In the genomic region with DNA sequence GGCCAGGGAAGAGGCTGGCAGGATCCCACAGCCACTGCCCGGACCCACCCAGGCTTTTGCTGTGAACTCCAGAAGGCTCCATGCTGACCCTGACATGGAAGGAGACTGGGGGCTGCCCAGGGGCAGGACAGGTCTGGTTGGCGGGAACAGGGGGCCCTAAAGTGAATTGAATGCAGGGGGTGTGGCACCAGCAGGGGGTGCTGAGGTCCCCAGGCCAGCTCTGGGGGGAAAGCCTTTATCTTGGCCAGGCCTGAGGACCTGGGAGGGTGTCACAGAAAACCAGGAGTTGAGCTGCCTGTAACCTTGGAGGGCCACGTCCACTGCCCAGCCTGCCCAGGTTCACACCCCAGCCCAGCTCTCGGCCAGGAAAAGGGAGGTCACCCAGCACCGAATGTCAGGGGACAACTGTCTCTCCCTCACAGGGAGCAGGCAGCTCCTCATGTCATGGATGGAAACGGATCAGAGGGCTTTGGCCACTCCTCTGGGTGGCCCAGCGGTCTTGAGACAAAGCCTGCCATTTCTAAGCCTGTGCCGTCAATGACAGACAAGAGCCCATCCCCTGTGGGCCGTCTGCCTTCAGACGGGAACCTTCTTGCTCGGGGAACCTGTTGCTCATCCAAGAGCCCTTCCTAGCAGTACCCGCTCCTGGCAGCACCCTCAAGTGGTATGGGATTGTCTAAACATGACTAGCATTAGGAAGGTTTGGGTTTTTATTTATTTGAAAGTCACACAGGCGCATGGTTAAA, we compare ENCODE assay signal across 22 cellular contexts. TPM values are rescaled to one million over a fixed set of nuclear protein-coding genes. Genes with fewer than 3 reads are reported as not detected.
DNase-seq lines count a peak whose midpoint lies in the region; ATAC-seq, FAIRE-seq and TF ChIP-seq lines count a peak whose summit lies in the region.
"Had no signal": no experiment of that assay in that cellular context is flagged by ENCODE, and none has a peak within 500 bp of the region (broad histone marks: within the 10 kb centered on the region; RNA-seq: fewer than 3 reads in every experiment).

No MANE protein-coding gene starts in this region.

- no peak overlapping the region for H2AFZ ChIP-seq in osteoblast (ENCODE audit: low read length)

- H3K4me1 Mint-ChIP-seq in HFFc6 (ENCODE audit: low read depth) = peaks cover 19% of the 10 kb centered on the region

- H3K4me3 ChIP-seq in RWPE2 (ENCODE audit: severe bottlenecking) (no peak overlapping the region), osteoblast (ENCODE audit: insufficient read depth, low read length) (no peak overlapping the region), tibial nerve (no peak overlapping the region), adrenal gland (no peak overlapping the region)

- TF ChIP-seq POLR2A in tibial nerve (IDR thresholded peaks at IDR 0.05) (no peak), adrenal gland (IDR thresholded peaks at IDR 0.05) (no peak)

- no peak for TF ChIP-seq EP300 in tibial nerve (IDR thresholded peaks at IDR 0.05)

- H3K9me3 Mint-ChIP-seq in activated naive CD4-positive, alpha-beta T cell treated with anti-CD3 and anti-CD28 coated beads, Interleukin-2, amount 50 U/mL, for 72 hours = no peaks in the 10 kb centered on the region
- H3K9me3 Mint-ChIP-seq in HFFc6 = no peaks in the 10 kb centered on the region
- H3K9me3 Mint-ChIP-seq: CD8-positive, alpha-beta memory T cell had no signal

- H3K27ac Mint-ChIP-seq in activated naive CD4-positive, alpha-beta T cell treated with anti-CD3 and anti-CD28 coated beads, Interleukin-2, amount 50 U/mL, for 72 hours = peak overlapping the region; percentile 20 to 29
- no peak overlapping the region for H3K27ac Mint-ChIP-seq in HFFc6

- intact Hi-C loops in adrenal gland (cut with DNase I) = no loop called here

- DNase-seq in activated naive CD4-positive, alpha-beta T cell treated with anti-CD3 and anti-CD28 coated beads, Interleukin-2, amount 50 U/mL, for 72 hours (ENCODE audit: low spot score in 2 of 2) = no peak
- DNase-seq in activated naive CD4-positive, alpha-beta T cell (lab: John Stamatoyannopoulos, UW) = no peak
- no peak for DNase-seq in HFFc6
- DNase-seq in RWPE2 (ENCODE audit: low spot score) = peak; percentile 80
- DNase-seq in osteoblast (ENCODE audit: insufficient read length, low spot score, missing footprints) = peak; percentile 57
- DNase-seq in D721Med (ENCODE audit: insufficient read length, low spot score) = no peak
- no peak for DNase-seq in tibial nerve (ENCODE audit: low spot score in 2 of 2)
- DNase-seq in adrenal gland = no peak
- DNase-seq: 8988T; CD8-positive, alpha-beta memory T cell; Kasumi-1; NCI-H1417; NCI-H1930; NCI-H2171; NCI-H446; NK-92 treated with Interleukin-12 subunit alpha and Interleukin-12 subunit beta, amount 100 ng/mL, for 24 hours; SHP77; SK-N-SH had no signal

- H3K9me3 ChIP-seq in RWPE2 (ENCODE audit: severe bottlenecking) = no peaks in the 10 kb centered on the region
- H3K9me3 ChIP-seq in osteoblast (ENCODE audit: low read depth, low read length) = no peaks in the 10 kb centered on the region
- H3K9me3 ChIP-seq in tibial nerve = no peaks in the 10 kb centered on the region
- no peaks in the 10 kb centered on the region for H3K9me3 ChIP-seq in adrenal gland (replicated peaks in 1 of 3)
- H3K9me3 ChIP-seq: SK-N-SH had no signal

- peaks cover 4% of the 10 kb centered on the region for H3K27me3 ChIP-seq in RWPE2 (ENCODE audit: insufficient read depth, poor library complexity, severe bottlenecking)
- H3K27me3 ChIP-seq in osteoblast (ENCODE audit: insufficient read depth, low read length) = peaks cover 8% of the 10 kb centered on the region
- H3K27me3 ChIP-seq in tibial nerve = peaks cover 0 to 4% of the 10 kb centered on the region in 2 donors
- no peaks in the 10 kb centered on the region for H3K27me3 ChIP-seq in adrenal gland

- peak; percentile 42; the same call in 1 of the 2 replicates for TF ChIP-seq CTCF in HFFc6 (IDR thresholded peaks at IDR 0.05)
- peak; percentile 9 for TF ChIP-seq CTCF in RWPE2 (IDR thresholded peaks at IDR 0.05; ENCODE audit: poor library complexity, severe bottlenecking)
- TF ChIP-seq CTCF in osteoblast (IDR thresholded peaks at IDR 0.05; ENCODE audit: extremely low read depth, low read depth, low read length) = no peak
- no peak for TF ChIP-seq CTCF in D721Med (IDR thresholded peaks at IDR 0.05; ENCODE audit: insufficient read depth, missing control alignments)
- TF ChIP-seq CTCF in tibial nerve (IDR thresholded peaks at IDR 0.05) = no peak
- no peak for TF ChIP-seq CTCF in adrenal gland (IDR thresholded peaks at IDR 0.05)

- peaks cover 17% of the 10 kb centered on the region for H3K27me3 Mint-ChIP-seq in HFFc6 (ENCODE audit: insufficient read depth)
- H3K27me3 Mint-ChIP-seq: IgD-negative memory B cell had no signal

- no peak overlapping the region for H3K4me2 ChIP-seq in osteoblast (ENCODE audit: insufficient read depth, low read length)
- H3K4me2 ChIP-seq: SK-N-SH had no signal

- no peak for ATAC-seq in activated naive CD4-positive, alpha-beta T cell treated with anti-CD3 and anti-CD28 coated beads, Interleukin-2, amount 50 U/mL, for 72 hours
- ATAC-seq in RWPE2 (ENCODE audit: low read depth) = no peak

- H3K27ac ChIP-seq in RWPE2 (ENCODE audit: poor library complexity, severe bottlenecking) (no peak overlapping the region), osteoblast (ENCODE audit: low read depth, low read length) (no peak overlapping the region), tibial nerve (no peak overlapping the region), adrenal gland (no peak overlapping the region)

- peaks cover 19% of the 10 kb centered on the region for H3K79me2 ChIP-seq in osteoblast (ENCODE audit: insufficient read depth, low read length)

- H4K20me1 ChIP-seq in osteoblast (ENCODE audit: insufficient read depth, low read length) = peaks cover 15% of the 10 kb centered on the region

- H3K4me1 ChIP-seq in RWPE2 (ENCODE audit: insufficient read depth, poor library complexity, severe bottlenecking) (peaks cover 14% of the 10 kb centered on the region), osteoblast (ENCODE audit: insufficient read depth, low read length) (peaks cover 14% of the 10 kb centered on the region), tibial nerve (peaks cover 0 to 20% (median 13%) of the 10 kb centered on the region in 4 donors), adrenal gland (replicated peaks in 1 of 2) (peaks cover 6 to 12% of the 10 kb centered on the region in 2 donors)

- H3K36me3 ChIP-seq in RWPE2 (ENCODE audit: low read depth) (peaks cover 14% of the 10 kb centered on the region), osteoblast (ENCODE audit: insufficient read depth, low read length) (peaks cover 11% of the 10 kb centered on the region), tibial nerve (peaks cover 0 to 5% (median 0%) of the 10 kb centered on the region in 3 donors), adrenal gland (replicated peaks in 1 of 2) (peaks cover 0 to 5% of the 10 kb centered on the region in 2 donors)

- H3K4me3 Mint-ChIP-seq in HFFc6 = no peak overlapping the region

- peaks cover 16 to 17% of the 10 kb centered on the region in 2 donors for H3K36me3 Mint-ChIP-seq in activated naive CD4-positive, alpha-beta T cell treated with anti-CD3 and anti-CD28 coated beads, Interleukin-2, amount 50 U/mL, for 72 hours
- peaks cover 15% of the 10 kb centered on the region for H3K36me3 Mint-ChIP-seq in HFFc6 (ENCODE audit: low read depth)

- FAIRE-seq in D721Med (lab: Jason Lieb, UNC) = no peak
- FAIRE-seq: GM19239, H1 had no signal

- WGBS in tibial nerve, 2 donors = 81 to 85% methylated on average over 11 to 12 of the region's 13 CpGs
- 58 to 80% (median 64%) methylated on average over 9 to 13 of the region's 13 CpGs for WGBS in adrenal gland, 4 donors

RNA-seq across cellular contexts. Expression of gene YTHDF1, which starts 2.9 kb away (rescaled TPM):
- 10 to 100 TPM; 34.7 to 39.1 TPM for total RNA-seq in activated naive CD4-positive, alpha-beta T cell treated with anti-CD3 and anti-CD28 coated beads, Interleukin-2, amount 50 U/mL, for 72 hours
- total RNA-seq in HFFc6 (2021; fragmentation: NEBNext Ultra II Directional; extraction: Animal tissue kit (Norgen Biotek cat#: 25700)) = 10 to 100 TPM; 35.4 to 40.0 (median 37.2) TPM
- total RNA-seq in osteoblast (23.9 and 26.8 TPM in 2 replicates), tibial nerve (10 to 100 TPM; 20.7 to 25.5 (median 23.3) TPM), adrenal gland (10 to 100 TPM; 19.5 to 41.9 (median 34.7) TPM)
- 10 to 100 TPM; 27.6 to 38.0 (median 29.9) TPM for polyA plus RNA-seq in adrenal gland

RNA-seq across cellular contexts. Expression of gene BIRC7, which starts 16.8 kb away (rescaled TPM):
- under 1 TPM in 1 of 2 donors, not detected in 1; 0.51 TPM for total RNA-seq in activated naive CD4-positive, alpha-beta T cell treated with anti-CD3 and anti-CD28 coated beads, Interleukin-2, amount 50 U/mL, for 72 hours
- not detected for total RNA-seq in HFFc6 (2021; fragmentation: NEBNext Ultra II Directional; extraction: Animal tissue kit (Norgen Biotek cat#: 25700))
- under 0.01 and 0.29 TPM in 2 replicates for total RNA-seq in osteoblast
- 10 to 100 TPM; 29.4 to 53.1 (median 42.2) TPM for total RNA-seq in tibial nerve
- total RNA-seq in adrenal gland = 1 to 10 TPM in 3 of 8 donors, under 1 TPM in 1, not detected in 4; 0.28 to 1.1 (median 1.1) TPM
- polyA plus RNA-seq in adrenal gland = 1 to 10 TPM in 1 of 3 donors, under 1 TPM in 1, not detected in 1; 0.81 to 1.2 TPM
- total RNA-seq: CD8-positive, alpha-beta memory T cell had no signal
- polyA plus RNA-seq: BJ; CD8-positive, alpha-beta memory T cell; IgD-negative memory B cell; SK-N-SH had no signal

RNA-seq across cellular contexts. Expression of gene NKAIN4, which starts 35.4 kb away (rescaled TPM):
- not detected for total RNA-seq in activated naive CD4-positive, alpha-beta T cell treated with anti-CD3 and anti-CD28 coated beads, Interleukin-2, amount 50 U/mL, for 72 hours
- not detected for total RNA-seq in HFFc6 (2021; fragmentation: NEBNext Ultra II Directional; extraction: Animal tissue kit (Norgen Biotek cat#: 25700))
- not detected in 2 replicates for total RNA-seq in osteoblast
- total RNA-seq in tibial nerve = 1 to 10 TPM; 1.2 to 7.2 (median 3.1) TPM
- total RNA-seq in adrenal gland = under 1 TPM in 2 of 8 donors, not detected in 6; 0.15 to 0.28 TPM
- under 1 TPM; 0.31 to 0.64 (median 0.40) TPM for polyA plus RNA-seq in adrenal gland
- total RNA-seq: CD8-positive, alpha-beta memory T cell had no signal
- polyA plus RNA-seq: BJ; CD8-positive, alpha-beta memory T cell; IgD-negative memory B cell; SK-N-SH had no signal

RNA-seq across cellular contexts. Expression of gene ARFGAP1, which starts 53.7 kb away (rescaled TPM):
- total RNA-seq in activated naive CD4-positive, alpha-beta T cell treated with anti-CD3 and anti-CD28 coated beads, Interleukin-2, amount 50 U/mL, for 72 hours = 100 to 1,000 TPM in 1 of 2 donors, 10 to 100 TPM in 1; 77.2 to 108 TPM
- 100 to 1,000 TPM; 106 to 123 (median 112) TPM for total RNA-seq in HFFc6 (2021; fragmentation: NEBNext Ultra II Directional; extraction: Animal tissue kit (Norgen Biotek cat#: 25700))
- total RNA-seq in osteoblast = 63.1 and 68.4 TPM in 2 replicates
- total RNA-seq in tibial nerve = 100 to 1,000 TPM in 1 of 4 donors, 10 to 100 TPM in 3; 55.3 to 124 (median 68.6) TPM
- total RNA-seq in adrenal gland = 10 to 100 TPM; 13.0 to 94.8 (median 61.5) TPM
- polyA plus RNA-seq in adrenal gland = 100 to 1,000 TPM in 2 of 3 donors, 10 to 100 TPM in 1; 17.0 to 286 (median 123) TPM

Comparison
In these comparisons a context has a peak if more than half of its experiments do, and no peak if none do; other contexts are left out.
1. DNase-seq: peak in RWPE2 (single experiment) and osteoblast (single experiment); none in activated naive CD4-positive, alpha-beta T cell treated with anti-CD3 and anti-CD28 coated beads, Interleukin-2, amount 50 U/mL, for 72 hours (0 of 2), activated naive CD4-positive, alpha-beta T cell (0 of 4), HFFc6 (single experiment), D721Med (single experiment), tibial nerve (0 of 2) and adrenal gland (0 of 7).
2. CTCF ChIP-seq: peak in HFFc6 (single experiment) and RWPE2 (single experiment); none in osteoblast (single experiment), D721Med (single experiment), tibial nerve (0 of 5) and adrenal gland (0 of 6).
3. RNA of gene BIRC7, which starts 16.8 kb away (total RNA-seq): 29.4 to 53.1 TPM in tibial nerve; 0.51 TPM in activated naive CD4-positive, alpha-beta T cell treated with anti-CD3 and anti-CD28 coated beads, Interleukin-2, amount 50 U/mL, for 72 hours, 0.28 to 1.1 TPM in adrenal gland, not detected in HFFc6 and under 0.01 to 0.29 TPM in osteoblast; every median in the first group is over 10 times any median in the second.